In the genomic region with DNA sequence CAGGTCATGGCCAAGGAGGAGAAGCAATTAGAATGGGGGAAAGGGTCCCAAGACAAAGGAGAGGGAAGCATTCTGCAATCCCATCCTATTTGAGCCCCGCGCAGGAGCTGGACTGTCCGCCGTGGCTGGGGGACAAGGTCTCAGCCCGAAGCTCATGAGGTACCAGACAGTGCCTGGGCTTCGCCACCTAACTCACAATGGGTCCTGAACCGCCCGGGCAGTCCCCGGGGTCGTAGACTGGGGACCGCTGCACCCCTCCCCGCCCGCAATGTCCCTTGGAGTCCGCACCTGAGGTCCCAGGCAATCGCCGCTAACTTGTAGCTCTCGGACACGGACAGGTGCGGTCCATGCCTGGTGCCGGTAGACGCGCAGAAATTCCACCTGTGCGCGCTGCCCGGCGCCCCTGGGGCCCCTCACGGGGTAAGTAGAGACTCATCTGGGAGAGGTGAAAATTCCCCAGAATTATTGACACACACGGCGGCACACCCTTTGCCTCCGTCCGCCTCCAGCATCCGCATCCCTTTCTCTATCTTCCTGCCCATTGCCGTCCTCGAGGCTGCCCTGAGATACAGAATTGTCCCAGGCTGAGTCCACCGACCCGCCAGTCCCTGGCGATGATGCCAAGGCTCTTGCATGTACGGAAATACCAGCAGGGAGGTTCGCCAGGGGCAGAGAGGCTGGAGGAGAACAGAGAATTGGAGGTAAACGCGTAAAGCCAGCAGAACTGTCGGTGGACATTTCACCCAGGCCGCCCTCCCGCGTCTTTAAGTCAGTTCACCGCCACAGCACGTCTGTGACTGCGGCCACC, we compare ENCODE assay signal across 11 cellular contexts. TPM values are rescaled to one million over a fixed set of nuclear protein-coding genes. Genes with fewer than 3 reads are reported as not detected.
DNase-seq lines count a peak whose midpoint lies in the region; ATAC-seq and TF ChIP-seq lines count a peak whose summit lies in the region.
"Had no signal": no experiment of that assay in that cellular context is flagged by ENCODE, and none has a peak within 500 bp of the region (broad histone marks: within the 10 kb centered on the region; RNA-seq: fewer than 3 reads in every experiment).

No MANE protein-coding gene starts in this region.

- no peaks in the 10 kb centered on the region for H3K9me3 Mint-ChIP-seq in nephron progenitor cell

- H3K27me3 Mint-ChIP-seq in nephron progenitor cell (ENCODE audit: low read depth, poor library complexity), result peaks cover 81% of the 10 kb centered on the region

- no peaks in the 10 kb centered on the region for H3K36me3 Mint-ChIP-seq in nephron progenitor cell (ENCODE audit: low read depth)

- no peak for ATAC-seq in HG02938 (IDR thresholded peaks at IDR 0.05; ENCODE audit: unreplicated experiment)
- no peak for ATAC-seq in HG02884 (IDR thresholded peaks at IDR 0.05; ENCODE audit: unreplicated experiment)

- TF ChIP-seq CTCF in AG09309 (IDR thresholded peaks at IDR 0.05; ENCODE audit: control insufficient read depth, insufficient read depth, low read depth, low read length, missing control alignments), result no peak
- TF ChIP-seq CTCF in fibroblast of villous mesenchyme (IDR thresholded peaks at IDR 0.05; ENCODE audit: insufficient read depth, low read depth, low read length), result no peak
- TF ChIP-seq CTCF in nephron progenitor cell (IDR thresholded peaks at IDR 0.05), result no peak

- H3K27ac Mint-ChIP-seq in nephron progenitor cell, result no peak overlapping the region

- DNase-seq in AG09309 (ENCODE audit: low read depth), result no peak
- peak; percentile 48 for DNase-seq in NCI-H526 treated with DMSO at 0.1 percent for 48 hours (lab: John Stamatoyannopoulos, UW)
- no peak for DNase-seq in fibroblast of villous mesenchyme (ENCODE audit: low read depth)
- DNase-seq in nephron progenitor cell, result peak; percentile 26
- DNase-seq in NCI-H226, result no peak
- DNase-seq in NCI-H1436 treated with DMSO at 0.1 percent for 48 hours (lab: John Stamatoyannopoulos, UW), result no peak

- peak overlapping the region; percentile 78 for H3K4me3 ChIP-seq in AG09309 (ENCODE audit: control insufficient read depth, low read depth, low read length)
- peak overlapping the region; percentile 71 for H3K4me3 ChIP-seq in fibroblast of villous mesenchyme (ENCODE audit: low read depth, low read length)

- peaks cover 26% of the 10 kb centered on the region for H3K4me1 Mint-ChIP-seq in nephron progenitor cell

- peak overlapping the region; percentile 79 for H3K4me3 Mint-ChIP-seq in nephron progenitor cell

RNA-seq across cellular contexts. Expression of gene CHRM2, which starts 1.7 kb away (rescaled TPM):
- total RNA-seq in fibroblast of villous mesenchyme, result 28.9 and 74.4 TPM in 2 replicates
- total RNA-seq: aorta, mesenteric fat pad, NCI-H460 had no signal

Comparison
In these comparisons a context has a peak if more than half of its experiments do, and no peak if none do; other contexts are left out.
1. DNase-seq: peak in NCI-H526 treated with DMSO at 0.1 percent for 48 hours (single experiment) and nephron progenitor cell (single experiment); none in AG09309 (single experiment), fibroblast of villous mesenchyme (single experiment), NCI-H226 (single experiment) and NCI-H1436 treated with DMSO at 0.1 percent for 48 hours (single experiment).